19 cellular contexts compared by ENCODE assay signal in the genomic region with DNA sequence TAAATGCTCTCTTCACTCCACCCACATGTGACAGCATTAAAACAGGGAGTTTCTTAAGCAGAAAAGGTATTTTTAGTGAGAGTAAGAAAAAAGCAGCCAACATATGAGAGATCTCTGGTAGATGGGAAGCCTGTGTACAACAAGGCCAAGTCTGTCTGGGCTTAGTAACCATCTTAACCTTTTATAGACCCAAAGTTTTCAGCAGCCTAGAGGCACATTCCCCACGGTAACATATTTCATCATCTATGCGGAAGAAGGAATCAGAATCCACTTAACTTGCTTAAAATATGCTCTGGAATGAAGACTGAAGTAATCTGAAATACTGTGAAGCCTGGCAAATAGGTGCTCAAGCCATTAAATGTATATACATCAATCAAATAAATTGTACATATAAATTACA.
"Had no signal": no experiment of that assay in that cellular context is flagged by ENCODE, and none has a peak within 500 bp of the region (broad histone marks: within the 10 kb centered on the region; RNA-seq: fewer than 3 reads in every experiment).

No MANE protein-coding gene starts in this region.

- H3K79me2 ChIP-seq: hepatocyte had no signal

- H3K4me1 ChIP-seq: colonic mucosa, testis, uterus had no signal

- H3K4me3 ChIP-seq: colonic mucosa, hepatocyte, right atrium auricular region, spleen, testis, upper lobe of left lung, uterus had no signal

- DNase-seq: cerebellar nuclear complex; colonic mucosa; effector CD4-positive, alpha-beta T cell; endodermal cell; erythroblast; foreskin melanocyte; left colon; mammary epithelial cell; natural killer cell; spleen; stimulated activated CD4-positive, alpha-beta T cell treated with anti-CD3 and anti-CD28 coated beads, Interleukin-15, amount 100 ng/mL, for 24 hours; stimulated activated CD4-positive, alpha-beta T cell treated with anti-CD3 and anti-CD28 coated beads, Interleukin-1b, Interleukin-23, amount 100 ng/mL, for 48 hours; stimulated activated CD4-positive, alpha-beta T cell treated with anti-CD3 and anti-CD28 coated beads, Interleukin-4, amount 100 ng/mL, for 24 hours; testis; upper lobe of left lung; uterus had no signal

- H3K9me3 ChIP-seq: colonic mucosa, right atrium auricular region, spleen, testis, upper lobe of left lung, uterus had no signal

- H3K36me3 ChIP-seq: colonic mucosa, right atrium auricular region, spleen, upper lobe of left lung, uterus had no signal

- H3K27ac ChIP-seq: colonic mucosa, hepatocyte, right atrium auricular region, spleen, testis, upper lobe of left lung, uterus had no signal

- H2AFZ ChIP-seq: hepatocyte had no signal

- ATAC-seq: left colon; natural killer cell; stimulated activated memory B cell treated with anti-CD40 and anti-IgM and Interleukin-4, amounts not matched to agents 10 μg/mL and 1 μg/mL and 100 μg/mL, for 72 hours had no signal

- H3K4me2 ChIP-seq: hepatocyte had no signal

- H3K27me3 ChIP-seq: colonic mucosa, hepatocyte, right atrium auricular region, spleen, testis, upper lobe of left lung, uterus had no signal
